2 cellular contexts compared by ENCODE assay signal in genomic region chrY:22808359-22808758, GRCh38.
DNase-seq lines count a peak whose midpoint lies in the region; ATAC-seq and TF ChIP-seq lines count a peak whose summit lies in the region.
"Not testable (repeated sequence)": the region's sequence is repeated elsewhere in the genome, so short reads cannot be mapped to it uniquely, and the experiment has no call there.

No MANE protein-coding gene starts in this region.

- H3K36me3 ChIP-seq in RWPE2 (ENCODE audit: low read depth) = not testable (repeated sequence)

- TF ChIP-seq CTCF in RWPE2 (IDR thresholded peaks at IDR 0.05; ENCODE audit: poor library complexity, severe bottlenecking) = not testable (repeated sequence)

- H3K4me1 ChIP-seq in RWPE2 (ENCODE audit: insufficient read depth, poor library complexity, severe bottlenecking) = not testable (repeated sequence)

- not testable (repeated sequence) for H3K27ac ChIP-seq in RWPE2 (ENCODE audit: poor library complexity, severe bottlenecking)

- ATAC-seq in RWPE2 (ENCODE audit: low read depth) (peak; percentile 79), left lobe of liver (peak; percentile 69)

- not testable (repeated sequence) for H3K27me3 ChIP-seq in RWPE2 (ENCODE audit: insufficient read depth, poor library complexity, severe bottlenecking)

- DNase-seq in RWPE2 (ENCODE audit: low spot score); left lobe of liver (ENCODE audit: low spot score): not testable (repeated sequence)

- not testable (repeated sequence) for H3K9me3 ChIP-seq in RWPE2 (ENCODE audit: severe bottlenecking)

- H3K4me3 ChIP-seq in RWPE2 (ENCODE audit: severe bottlenecking) = not testable (repeated sequence)
